8 cellular contexts compared by ENCODE assay signal in the genomic region with DNA sequence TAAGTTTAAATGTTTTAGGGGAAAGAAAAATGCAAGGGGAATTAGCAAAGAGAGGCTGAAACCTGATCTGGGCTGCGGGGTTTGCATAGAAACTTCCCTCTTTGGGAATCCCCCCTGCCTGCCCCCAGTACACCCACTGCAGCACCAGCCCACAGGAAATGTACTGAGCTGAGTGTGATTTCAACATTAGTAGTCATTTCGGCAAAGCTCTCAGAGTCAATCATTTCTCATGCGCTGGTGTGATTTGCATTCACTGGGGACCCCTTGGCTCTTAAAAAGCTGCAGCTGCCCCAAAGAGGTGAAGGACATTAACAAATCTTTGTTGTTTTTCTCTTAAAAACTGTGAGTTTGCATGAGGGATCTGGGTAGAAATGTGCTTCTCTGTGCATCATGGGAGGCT.
A peak's percentile ranks its signal among the peaks of the same experiment; 100 is the strongest.
DNase-seq lines count a peak whose midpoint lies in the region; ATAC-seq and TF ChIP-seq lines count a peak whose summit lies in the region.
"Had no signal": no experiment of that assay in that cellular context is flagged by ENCODE, and none has a peak within 500 bp of the region (broad histone marks: within the 10 kb centered on the region; RNA-seq: fewer than 3 reads in every experiment).

No MANE protein-coding gene starts in this region.

- WGBS in spleen, 5 donors = 7 to 21% (median 17%) methylated on average over 3 of the region's 3 CpGs
- WGBS in heart left ventricle, 4 donors = 29 to 44% (median 43%) methylated on average over 3 of the region's 3 CpGs

- POLR2A ChIA-PET in HEK293 (lab: Yijun Ruan, JAX) = no interaction called here
- POLR2A ChIA-PET in OCI-LY7 (lab: Charles Lee) = no interaction called here

- DNase-seq in spleen = no peak
- DNase-seq in OCI-LY7 (ENCODE audit: low spot score) = no peak
- no peak for DNase-seq in heart left ventricle
- no peak for DNase-seq in NCI-H2171 (lab: John Stamatoyannopoulos, UW)
- DNase-seq: NCI-H1694 had no signal

- no TSS peak for BruUV-seq in OCI-LY7 (replicated peaks; lab: Mats Ljungman, UMichigan)

- H4K20me1 ChIP-seq in OCI-LY7 (ENCODE audit: insufficient read depth, low read length) = no peaks in the 10 kb centered on the region

- H3K27me3 ChIP-seq in spleen (replicated peaks in 1 of 7) = no peaks in the 10 kb centered on the region
- peaks cover 0 to 4% (median 0%) of the 10 kb centered on the region in 9 donors for H3K27me3 ChIP-seq in heart left ventricle

- no peak overlapping the region for H3K27ac ChIP-seq in HEK293 (ENCODE audit: extremely low read depth, low read depth, low read length)
- peak overlapping the region in 5 of 8 donors; percentile 24 to 65 (median 38) for H3K27ac ChIP-seq in spleen
- H3K27ac ChIP-seq in OCI-LY7 (ENCODE audit: low read depth, low read length, poor library complexity, severe bottlenecking) = no peak overlapping the region
- H3K27ac ChIP-seq in heart left ventricle = no peak overlapping the region

- ATAC-seq in GM19025 (IDR thresholded peaks at IDR 0.05; ENCODE audit: low read depth, unreplicated experiment) = peak; percentile 76
- ATAC-seq in HG03521 (IDR thresholded peaks at IDR 0.05; ENCODE audit: unreplicated experiment) = peak; percentile 55
- ATAC-seq in heart left ventricle = no peak

- H3K36me3 ChIP-seq in HEK293 (ENCODE audit: control insufficient read depth in 2 of 2, insufficient read depth in 1 of 2, low read length in 2 of 2) (no peaks in the 10 kb centered on the region), spleen (no peaks in the 10 kb centered on the region), OCI-LY7 (ENCODE audit: insufficient read depth, low read length) (no peaks in the 10 kb centered on the region), heart left ventricle (no peaks in the 10 kb centered on the region)

- H3K4me1 ChIP-seq in HEK293 (ENCODE audit: control insufficient read depth, insufficient read depth, low read length) = no peaks in the 10 kb centered on the region
- H3K4me1 ChIP-seq in spleen = peaks cover 0 to 21% (median 11%) of the 10 kb centered on the region in 6 donors
- no peaks in the 10 kb centered on the region for H3K4me1 ChIP-seq in OCI-LY7 (ENCODE audit: insufficient read depth, low read length, poor library complexity, severe bottlenecking)
- H3K4me1 ChIP-seq in heart left ventricle = peaks cover 0 to 8% (median 0%) of the 10 kb centered on the region in 12 donors

- H3K4me3 ChIP-seq in HEK293 (ENCODE audit: low read depth, low read length) (no peak overlapping the region), spleen (peak overlapping the region in 1 of 8 donors; percentile 1), OCI-LY7 (ENCODE audit: low read depth, low read length, poor library complexity, severe bottlenecking) (no peak overlapping the region), heart left ventricle (no peak overlapping the region)

- no peaks in the 10 kb centered on the region for H3K79me2 ChIP-seq in OCI-LY7 (ENCODE audit: insufficient read depth, low read depth, low read length)

- H3K9me3 ChIP-seq in HEK293 (ENCODE audit: control insufficient read depth, insufficient read depth, low read depth, low read length) = no peaks in the 10 kb centered on the region
- H3K9me3 ChIP-seq in spleen = no peaks in the 10 kb centered on the region
- no peaks in the 10 kb centered on the region for H3K9me3 ChIP-seq in OCI-LY7 (ENCODE audit: low read length)
- H3K9me3 ChIP-seq in heart left ventricle = no peaks in the 10 kb centered on the region

- intact Hi-C loops in spleen (cut with DNase I; ENCODE audit: low total_unique reads) (no loop called here), OCI-LY7 (cut with micrococcal nuclease; ENCODE audit: unreplicated experiment) (no loop called here), heart left ventricle (cut with DNase I) (loop anchor here in 1 of 10 donors (5.0 kb wide), 1 partner anchor 43 kb away; no protein-coding TSS in a partner anchor)

- H2AFZ ChIP-seq in OCI-LY7 (ENCODE audit: low read length) = no peak overlapping the region

- H3K9me2 ChIP-seq in OCI-LY7 (ENCODE audit: insufficient read depth, low read length) = no peaks in the 10 kb centered on the region

- TF ChIP-seq POLR2A in spleen (IDR thresholded peaks at IDR 0.05) = no peak
- no peak for TF ChIP-seq POLR2A in heart left ventricle (IDR thresholded peaks at IDR 0.05)

- CTCF ChIA-PET in HEK293 (lab: Yijun Ruan, JAX) (interaction anchor here (0.7 to 2.5 kb wide), 7 partner anchors 10 to 1134 kb away, joined by 3 to 26 read pairs (median 4); no protein-coding TSS in a partner anchor), OCI-LY7 (lab: Charles Lee; ENCODE audit: unreplicated experiment) (no interaction called here)

- H3K4me2 ChIP-seq in OCI-LY7 (ENCODE audit: low read length) = no peak overlapping the region

- TF ChIP-seq CTCF in HEK293 (tag by site-specific recombination; IDR thresholded peaks at IDR 0.05) (no peak), spleen (IDR thresholded peaks at IDR 0.05 in 8 of 11, conservative IDR thresholded peaks at IDR 0.05 in 3 of 11) (no peak), OCI-LY7 (conservative IDR thresholded peaks at IDR 0.05; ENCODE audit: low read length) (no peak), heart left ventricle (IDR thresholded peaks at IDR 0.05) (no peak)

TF ChIP-seq in HEK293, 187 proteins besides CTCF, POLR2A, EP300 and RAD21:
- TF ChIP-seq ZNF600 (tag by site-specific recombination; IDR thresholded peaks at IDR 0.05) (no peak), SCRT2 (tag by site-specific recombination; IDR thresholded peaks at IDR 0.05) (no peak), ZNF677 (tag by site-specific recombination; IDR thresholded peaks at IDR 0.05) (no peak), ZNF155 (tag by site-specific recombination; IDR thresholded peaks at IDR 0.05) (no peak), EGR2 (tag by site-specific recombination; IDR thresholded peaks at IDR 0.05; ENCODE audit: low read depth) (peak; percentile 33; the same call in 1 of the 2 replicates), YY1 (tag by site-specific recombination; IDR thresholded peaks at IDR 0.05) (no peak), ZFHX2 (tag by site-specific recombination; conservative IDR thresholded peaks at IDR 0.05) (peak; percentile 65), SETDB1 (IDR thresholded peaks at IDR 0.05; ENCODE audit: insufficient read length, low read length) (no peak)
- TF ChIP-seq, protein P1, sequence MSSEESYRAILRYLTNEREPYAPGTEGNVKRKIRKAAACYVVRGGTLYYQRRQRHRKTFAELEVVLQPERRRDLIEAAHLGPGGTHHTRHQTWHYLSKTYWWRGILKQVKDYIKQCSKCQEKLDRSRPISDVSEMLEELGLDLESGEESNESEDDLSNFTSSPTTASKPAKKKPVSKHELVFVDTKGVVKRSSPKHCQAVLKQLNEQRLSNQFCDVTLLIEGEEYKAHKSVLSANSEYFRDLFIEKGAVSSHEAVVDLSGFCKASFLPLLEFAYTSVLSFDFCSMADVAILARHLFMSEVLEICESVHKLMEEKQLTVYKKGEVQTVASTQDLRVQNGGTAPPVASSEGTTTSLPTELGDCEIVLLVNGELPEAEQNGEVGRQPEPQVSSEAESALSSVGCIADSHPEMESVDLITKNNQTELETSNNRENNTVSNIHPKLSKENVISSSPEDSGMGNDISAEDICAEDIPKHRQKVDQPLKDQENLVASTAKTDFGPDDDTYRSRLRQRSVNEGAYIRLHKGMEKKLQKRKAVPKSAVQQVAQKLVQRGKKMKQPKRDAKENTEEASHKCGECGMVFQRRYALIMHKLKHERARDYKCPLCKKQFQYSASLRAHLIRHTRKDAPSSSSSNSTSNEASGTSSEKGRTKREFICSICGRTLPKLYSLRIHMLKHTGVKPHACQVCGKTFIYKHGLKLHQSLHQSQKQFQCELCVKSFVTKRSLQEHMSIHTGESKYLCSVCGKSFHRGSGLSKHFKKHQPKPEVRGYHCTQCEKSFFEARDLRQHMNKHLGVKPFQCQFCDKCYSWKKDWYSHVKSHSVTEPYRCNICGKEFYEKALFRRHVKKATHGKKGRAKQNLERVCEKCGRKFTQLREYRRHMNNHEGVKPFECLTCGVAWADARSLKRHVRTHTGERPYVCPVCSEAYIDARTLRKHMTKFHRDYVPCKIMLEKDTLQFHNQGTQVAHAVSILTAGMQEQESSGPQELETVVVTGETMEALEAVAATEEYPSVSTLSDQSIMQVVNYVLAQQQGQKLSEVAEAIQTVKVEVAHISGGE (tag by site-specific recombination; conservative IDR thresholded peaks at IDR 0.05; ENCODE audit: low read depth) = no peak
- TF ChIP-seq, protein P2, sequence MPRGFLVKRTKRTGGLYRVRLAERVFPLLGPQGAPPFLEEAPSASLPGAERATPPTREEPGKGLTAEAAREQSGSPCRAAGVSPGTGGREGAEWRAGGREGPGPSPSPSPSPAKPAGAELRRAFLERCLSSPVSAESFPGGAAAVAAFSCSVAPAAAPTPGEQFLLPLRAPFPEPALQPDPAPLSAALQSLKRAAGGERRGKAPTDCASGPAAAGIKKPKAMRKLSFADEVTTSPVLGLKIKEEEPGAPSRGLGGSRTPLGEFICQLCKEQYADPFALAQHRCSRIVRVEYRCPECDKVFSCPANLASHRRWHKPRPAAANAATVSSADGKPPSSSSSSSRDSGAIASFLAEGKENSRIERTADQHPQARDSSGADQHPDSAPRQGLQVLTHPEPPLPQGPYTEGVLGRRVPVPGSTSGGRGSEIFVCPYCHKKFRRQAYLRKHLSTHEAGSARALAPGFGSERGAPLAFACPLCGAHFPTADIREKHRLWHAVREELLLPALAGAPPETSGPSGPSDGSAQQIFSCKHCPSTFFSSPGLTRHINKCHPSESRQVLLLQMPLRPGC (tag by site-specific recombination; IDR thresholded peaks at IDR 0.05) = no peak

Comparison
In these comparisons a context has a peak if more than half of its experiments do, and no peak if none do; other contexts are left out.
1. ATAC-seq: peak in GM19025 (single experiment) and HG03521 (single experiment); none in heart left ventricle (0 of 4).
2. H3K27ac ChIP-seq: peak in spleen (5 of 8); none in HEK293 (single experiment), OCI-LY7 (single experiment) and heart left ventricle (0 of 12).